ENCODE assay signal across 17 cellular contexts in genomic region chr5:154358410-154359221, GRCh38.
A peak's percentile ranks its signal among the peaks of the same experiment; 100 is the strongest.
DNase-seq lines count a peak whose midpoint lies in the region; ATAC-seq, FAIRE-seq and TF ChIP-seq lines count a peak whose summit lies in the region.
"Had no signal": no experiment of that assay in that cellular context is flagged by ENCODE, and none has a peak within 500 bp of the region (broad histone marks: within the 10 kb centered on the region; RNA-seq: fewer than 3 reads in every experiment).

No MANE protein-coding gene starts in this region.

- H4K91ac ChIP-seq in H9 (ENCODE audit: insufficient read length, low read depth, low read length): no peak overlapping the region

- H3K27ac ChIP-seq in H9 (ENCODE audit: insufficient read length, low read depth, low read length) (no peak overlapping the region), fibroblast of lung (ENCODE audit: insufficient read depth, low read length) (peak overlapping the region; percentile 6), pancreas (peak overlapping the region in 1 of 4 donors; percentile 5)
- H3K27ac ChIP-seq in CD8-positive, alpha-beta T cell (ENCODE audit: low read depth, low read length): no peak overlapping the region

- H2AK5ac ChIP-seq in H9 (ENCODE audit: insufficient read length, low read length): no peak overlapping the region

- no peak for FAIRE-seq in pancreas (lab: Jason Lieb, UNC)
- FAIRE-seq: TTC549, urothelium cell line had no signal

- H3K9me3 Mint-ChIP-seq in H9: no peaks in the 10 kb centered on the region
- H3K9me3 Mint-ChIP-seq in CD8-positive, alpha-beta T cell: no peaks in the 10 kb centered on the region
- H3K9me3 Mint-ChIP-seq: activated CD8-positive, alpha-beta T cell treated with anti-CD3 and anti-CD28 coated beads for 36 hours; activated naive CD4-positive, alpha-beta T cell treated with anti-CD3 and anti-CD28 coated beads, Interleukin-2, amount 10 ng/mL, durations not matched to agents 7 days and 5 days had no signal

- POLR2A ChIA-PET in CD8-positive, alpha-beta T cell (lab: Charles Lee): no interaction called here

- H2BK20ac ChIP-seq in H9 (ENCODE audit: low read depth, low read length, poor library complexity, severe bottlenecking): no peak overlapping the region

- TF ChIP-seq CTCF in H9 (conservative IDR thresholded peaks at IDR 0.05) (no peak), fibroblast of lung (conservative IDR thresholded peaks at IDR 0.05 in 1 of 2, IDR thresholded peaks at IDR 0.05 in 1 of 2; ENCODE audit: low read depth in 1 of 2, low read length in 2 of 2) (no peak), pancreas (IDR thresholded peaks at IDR 0.05) (no peak), mucosa of descending colon (IDR thresholded peaks at IDR 0.05) (no peak)
- TF ChIP-seq CTCF in CD8-positive, alpha-beta T cell (IDR thresholded peaks at IDR 0.05): no peak

- peak in 3 of 4 donors; percentile 22 to 60 (median 46) for ATAC-seq in pancreas
- no peak for ATAC-seq in mucosa of descending colon
- no peak for ATAC-seq in CD8-positive, alpha-beta T cell
- no peak for ATAC-seq in HG03469 (IDR thresholded peaks at IDR 0.05; ENCODE audit: unreplicated experiment)
- ATAC-seq: activated CD8-positive, alpha-beta T cell treated with anti-CD3 and anti-CD28 coated beads for 36 hours had no signal

- no peak overlapping the region for H2BK5ac ChIP-seq in H9 (ENCODE audit: insufficient read length, low read length)

- WGBS in H9 (ENCODE audit: extremely low coverage, insufficient read length, low lambda C conversion rate): no CpG with 5 or more reads among the region's 11 CpGs
- WGBS in pancreas, 2 donors: 66 to 67% methylated on average over 11 of the region's 11 CpGs

- H3K27me3 Mint-ChIP-seq in H9 (ENCODE audit: low read depth): no peaks in the 10 kb centered on the region
- no peaks in the 10 kb centered on the region for H3K27me3 Mint-ChIP-seq in CD8-positive, alpha-beta T cell (ENCODE audit: low read depth)
- H3K27me3 Mint-ChIP-seq: activated CD8-positive, alpha-beta T cell treated with anti-CD3 and anti-CD28 coated beads for 36 hours; activated naive CD4-positive, alpha-beta T cell treated with anti-CD3 and anti-CD28 coated beads, Interleukin-2, amount 10 ng/mL, durations not matched to agents 7 days and 5 days had no signal

- no peak overlapping the region for H2BK120ac ChIP-seq in H9 (ENCODE audit: low read depth, low read length, poor library complexity, severe bottlenecking)

- H3K27me3 ChIP-seq in H9 (ENCODE audit: insufficient read depth, low read length): no peaks in the 10 kb centered on the region
- no peaks in the 10 kb centered on the region for H3K27me3 ChIP-seq in fibroblast of lung (ENCODE audit: control insufficient read depth, insufficient read depth, low read length)
- H3K27me3 ChIP-seq in pancreas: no peaks in the 10 kb centered on the region
- no peaks in the 10 kb centered on the region for H3K27me3 ChIP-seq in CD8-positive, alpha-beta T cell (ENCODE audit: insufficient read depth, low read length)

- no peak overlapping the region for H4K5ac ChIP-seq in H9 (ENCODE audit: insufficient read length, low read depth, low read length)

- intact Hi-C loops in pancreas (cut with DNase I) (no loop called here), mucosa of descending colon (cut with DNase I, micrococcal nuclease) (no loop called here)
- intact Hi-C loops in CD8-positive, alpha-beta T cell (cut with DNase I, micrococcal nuclease): no loop called here

- H3K4me1 Mint-ChIP-seq in H9: peaks cover 35 to 55% of the 10 kb centered on the region in 2 experiments
- peaks cover 5% of the 10 kb centered on the region for H3K4me1 Mint-ChIP-seq in CD8-positive, alpha-beta T cell (ENCODE audit: low read depth)

- H3K4me3 Mint-ChIP-seq in H9: no peak overlapping the region
- H3K4me3 Mint-ChIP-seq in CD8-positive, alpha-beta T cell: no peak overlapping the region
- H3K4me3 Mint-ChIP-seq: activated CD8-positive, alpha-beta T cell treated with anti-CD3 and anti-CD28 coated beads for 36 hours; activated naive CD4-positive, alpha-beta T cell treated with anti-CD3 and anti-CD28 coated beads, Interleukin-2, amount 10 ng/mL, durations not matched to agents 7 days and 5 days had no signal

- DNase-seq in H9: no peak
- peak; percentile 87 for DNase-seq in NCI-H2227 (lab: John Stamatoyannopoulos, UW; ENCODE audit: unreplicated experiment)
- DNase-seq in fibroblast of lung (ENCODE audit: low read depth in 2 of 2): peak; percentile 50 to 85
- DNase-seq in pancreas: no peak
- no peak for DNase-seq in mucosa of descending colon
- DNase-seq in NCI-H146 treated with DMSO at 0.1 percent for 48 hours (lab: John Stamatoyannopoulos, UW; ENCODE audit: unreplicated experiment): no peak
- no peak for DNase-seq in CD8-positive, alpha-beta T cell
- DNase-seq: activated CD8-positive, alpha-beta T cell treated with anti-CD3 and anti-CD28 coated beads for 36 hours; activated naive CD4-positive, alpha-beta T cell treated with anti-CD3 and anti-CD28 coated beads, Interleukin-2, amount 10 ng/mL, durations not matched to agents 7 days and 5 days; DMS53; erythroblast; hypothalamus; NCI-H1092 treated with DMSO at 0.1 percent for 48 hours; SIG-M5 had no signal

- H3K4me2 ChIP-seq in H9 (ENCODE audit: insufficient read depth, insufficient read length, low read length) (no peak overlapping the region), fibroblast of lung (ENCODE audit: extremely low read depth, insufficient read depth, low read length) (no peak overlapping the region)

- H3K14ac ChIP-seq in H9 (ENCODE audit: insufficient read depth, low read length): no peak overlapping the region; the same call in 1 of the 2 replicates

- no peak overlapping the region for H3K56ac ChIP-seq in H9 (ENCODE audit: insufficient read length, low read depth, low read length)

- H2AFZ ChIP-seq in H9 (ENCODE audit: low read length) (no peak overlapping the region), fibroblast of lung (ENCODE audit: low read length) (no peak overlapping the region)

- no peaks in the 10 kb centered on the region for H3K36me3 Mint-ChIP-seq in H9 (ENCODE audit: insufficient read depth in 1 of 3, low read depth in 3 of 3)
- H3K36me3 Mint-ChIP-seq in CD8-positive, alpha-beta T cell: peaks cover 14% of the 10 kb centered on the region
- H3K36me3 Mint-ChIP-seq: activated naive CD4-positive, alpha-beta T cell treated with anti-CD3 and anti-CD28 coated beads, Interleukin-2, amount 10 ng/mL, durations not matched to agents 7 days and 5 days had no signal

- H3K18ac ChIP-seq in H9 (ENCODE audit: insufficient read length, low read depth, low read length): peak overlapping the region; percentile 46

- H2BK12ac ChIP-seq in H9 (ENCODE audit: insufficient read length, low read depth, low read length): no peak overlapping the region

- H3K79me1 ChIP-seq in H9 (ENCODE audit: insufficient read depth, low read depth, low read length, poor library complexity, severe bottlenecking): no peaks in the 10 kb centered on the region

- no peak overlapping the region for H3K4ac ChIP-seq in H9 (ENCODE audit: low read depth, low read length)

- no peaks in the 10 kb centered on the region for H3K23me2 ChIP-seq in H9 (ENCODE audit: insufficient read length, low read depth, low read length, poor library complexity, severe bottlenecking)

- no peaks in the 10 kb centered on the region for H3K9me3 ChIP-seq in H9 (ENCODE audit: control insufficient read depth, low read depth, low read length)
- no peaks in the 10 kb centered on the region for H3K9me3 ChIP-seq in fibroblast of lung (ENCODE audit: control insufficient read depth, insufficient read depth, low read depth, low read length)
- no peaks in the 10 kb centered on the region for H3K9me3 ChIP-seq in pancreas
- H3K9me3 ChIP-seq in mucosa of descending colon: no peaks in the 10 kb centered on the region
- H3K9me3 ChIP-seq in CD8-positive, alpha-beta T cell (ENCODE audit: low read length): no peaks in the 10 kb centered on the region

- no peaks in the 10 kb centered on the region for H3K79me2 ChIP-seq in H9 (ENCODE audit: insufficient read depth, low read length)
- no peaks in the 10 kb centered on the region for H3K79me2 ChIP-seq in fibroblast of lung (ENCODE audit: control insufficient read depth, insufficient read depth, low read length)

- CTCF ChIA-PET in CD8-positive, alpha-beta T cell (lab: Charles Lee): no interaction called here

- H2BK15ac ChIP-seq in H9 (ENCODE audit: low read depth, low read length): no peak overlapping the region

- H3K23ac ChIP-seq in H9 (ENCODE audit: insufficient read length, low read depth, low read length): no peak overlapping the region

- H3K36me3 ChIP-seq in fibroblast of lung (ENCODE audit: control insufficient read depth, insufficient read depth, low read length): no peaks in the 10 kb centered on the region
- H3K36me3 ChIP-seq in pancreas: no peaks in the 10 kb centered on the region
- no peaks in the 10 kb centered on the region for H3K36me3 ChIP-seq in mucosa of descending colon (ENCODE audit: low read depth)
- no peaks in the 10 kb centered on the region for H3K36me3 ChIP-seq in CD8-positive, alpha-beta T cell (ENCODE audit: insufficient read depth, low read length)

- no peak overlapping the region for H4K8ac ChIP-seq in H9 (replicated peaks; ENCODE audit: insufficient read length, low read depth, low read length)

- no peak overlapping the region for H3T11ph ChIP-seq in H9 (ENCODE audit: low read length)

- H4K20me1 ChIP-seq in H9 (ENCODE audit: control insufficient read depth, insufficient read depth, insufficient read length): no peaks in the 10 kb centered on the region
- H4K20me1 ChIP-seq in fibroblast of lung (ENCODE audit: control insufficient read depth, extremely low read depth, insufficient read depth, low read length): no peaks in the 10 kb centered on the region

- H3K4me3 ChIP-seq in fibroblast of lung (replicated peaks in 1 of 4; ENCODE audit: control extremely low read depth in 1 of 4, insufficient read depth in 1 of 4, low read depth in 3 of 4, low read length in 4 of 4) (no peak overlapping the region), pancreas (no peak overlapping the region), mucosa of descending colon (no peak overlapping the region)
- no peak overlapping the region for H3K4me3 ChIP-seq in CD8-positive, alpha-beta T cell (ENCODE audit: low read depth, low read length)

- H3K4me1 ChIP-seq in H9 (ENCODE audit: insufficient read depth, low read length): peaks cover 7% of the 10 kb centered on the region; the same call in 1 of the 2 replicates
- H3K4me1 ChIP-seq in fibroblast of lung (ENCODE audit: control insufficient read depth, extremely low read depth, insufficient read depth, low read length): peaks cover 17% of the 10 kb centered on the region
- no peaks in the 10 kb centered on the region for H3K4me1 ChIP-seq in pancreas
- no peaks in the 10 kb centered on the region for H3K4me1 ChIP-seq in mucosa of descending colon (ENCODE audit: low read depth)
- H3K4me1 ChIP-seq in CD8-positive, alpha-beta T cell (ENCODE audit: insufficient read depth, low read length): no peaks in the 10 kb centered on the region

- H3K27ac Mint-ChIP-seq in H9: no peak overlapping the region; a peak in 1 of 7 replicates
- no peak overlapping the region for H3K27ac Mint-ChIP-seq in CD8-positive, alpha-beta T cell
- H3K27ac Mint-ChIP-seq: activated CD8-positive, alpha-beta T cell treated with anti-CD3 and anti-CD28 coated beads for 36 hours; activated naive CD4-positive, alpha-beta T cell treated with anti-CD3 and anti-CD28 coated beads, Interleukin-2, amount 10 ng/mL, durations not matched to agents 7 days and 5 days had no signal

- H3K9ac ChIP-seq in H9 (ENCODE audit: extremely low read depth, insufficient read length, low read length) (no peak overlapping the region), fibroblast of lung (ENCODE audit: insufficient read depth, low read length) (no peak overlapping the region)

Comparison
In these comparisons a context has a peak if more than half of its experiments do, and no peak if none do; other contexts are left out.
1. DNase-seq: peak in NCI-H2227 (single experiment) and fibroblast of lung (2 of 2); none in H9 (single experiment), pancreas (0 of 6), mucosa of descending colon (0 of 3), NCI-H146 treated with DMSO at 0.1 percent for 48 hours (single experiment) and CD8-positive, alpha-beta T cell (0 of 7).
2. ATAC-seq: peak in pancreas (3 of 4); none in mucosa of descending colon (single experiment), CD8-positive, alpha-beta T cell (single experiment) and HG03469 (single experiment).